In genomic region chr2:25673170-25674002, GRCh38 we compare ENCODE assay signal across 1 cellular context.
TF ChIP-seq lines count a peak whose summit lies in the region.

Gene DTNB (minus strand): TSS chr2:25673577. CDS start chr2:25652660, 20,917 bp downstream.

TF ChIP-seq in HepG2, 621 proteins besides CTCF, POLR2A, EP300 and RAD21 (continued from another document):
- TF ChIP-seq ZNF512B (CRISPR knock-in tag; IDR thresholded peaks at IDR 0.05; ENCODE audit: borderline replicate concordance) (peak; percentile 70; the same call in 1 of the 2 replicates), MBD4 (IDR thresholded peaks at IDR 0.05; ENCODE audit: borderline replicate concordance, low read length) (no peak), MXD4 (CRISPR knock-in tag; IDR thresholded peaks at IDR 0.05) (peak; percentile 24; the same call in 1 of the 2 replicates), ZNF816 (CRISPR knock-in tag; IDR thresholded peaks at IDR 0.05; ENCODE audit: borderline replicate concordance) (0 out of 2 replicates have a peak, but pooled peaks have one; percentile 30), ZNF552 (CRISPR knock-in tag; IDR thresholded peaks at IDR 0.05; ENCODE audit: borderline replicate concordance) (peak; percentile 88), NFAT5 (CRISPR knock-in tag; IDR thresholded peaks at IDR 0.05) (0 out of 2 replicates have a peak, but pooled peaks have one; percentile 33), ZFX (CRISPR knock-in tag; IDR thresholded peaks at IDR 0.05; ENCODE audit: low read depth) (peak; percentile 79), AKAP8 (CRISPR knock-in tag; IDR thresholded peaks at IDR 0.05) (0 out of 2 replicates have a peak, but pooled peaks have one; percentile 26), SMAD3 (CRISPR knock-in tag; IDR thresholded peaks at IDR 0.05) (0 out of 2 replicates have a peak, but pooled peaks have one; percentile 12), ZNF10 (CRISPR knock-in tag; IDR thresholded peaks at IDR 0.05; ENCODE audit: borderline replicate concordance, low read depth) (no peak), ZNF574 (CRISPR knock-in tag; IDR thresholded peaks at IDR 0.05) (peak; percentile 56), SP5 (CRISPR knock-in tag; IDR thresholded peaks at IDR 0.05; ENCODE audit: borderline replicate concordance, low read depth) (peak; percentile 50; the same call in 1 of the 2 replicates), ZNF724P (CRISPR knock-in tag; IDR thresholded peaks at IDR 0.05; ENCODE audit: borderline replicate concordance) (peak; percentile 63; the same call in 1 of the 2 replicates), RNF219 (CRISPR knock-in tag; IDR thresholded peaks at IDR 0.05) (peak; percentile 68; the same call in 1 of the 2 replicates), PLSCR1 (CRISPR knock-in tag; IDR thresholded peaks at IDR 0.05; ENCODE audit: borderline replicate concordance) (no peak; the same call in 1 of the 2 replicates), ETV6 (CRISPR knock-in tag; conservative IDR thresholded peaks at IDR 0.05) (peak; percentile 58; the same call in 1 of the 2 replicates), ZNF597 (CRISPR knock-in tag; IDR thresholded peaks at IDR 0.05) (no peak), ZSCAN5A (CRISPR knock-in tag; IDR thresholded peaks at IDR 0.05; ENCODE audit: borderline replicate concordance) (peak; percentile 24; the same call in 1 of the 2 replicates), BATF2 (CRISPR knock-in tag; IDR thresholded peaks at IDR 0.05) (peak; percentile 69; the same call in 1 of the 2 replicates), ZSCAN21 (CRISPR knock-in tag; IDR thresholded peaks at IDR 0.05; ENCODE audit: borderline replicate concordance) (peak; percentile 63; the same call in 1 of the 2 replicates), KAT7 (CRISPR knock-in tag; IDR thresholded peaks at IDR 0.05; ENCODE audit: borderline replicate concordance) (no peak), FOXC1 (CRISPR knock-in tag; IDR thresholded peaks at IDR 0.05; ENCODE audit: borderline replicate concordance) (peak; percentile 7; the same call in 1 of the 2 replicates), SP140L (CRISPR knock-in tag; IDR thresholded peaks at IDR 0.05; ENCODE audit: borderline replicate concordance) (no peak), BCL3 (CRISPR knock-in tag; IDR thresholded peaks at IDR 0.05) (peak; percentile 86), RXRA (CRISPR knock-in tag; IDR thresholded peaks at IDR 0.05) (peak; percentile 71), RNF2 (conservative IDR thresholded peaks at IDR 0.05; ENCODE audit: low read depth) (peak; percentile 97), KDM5B (CRISPR knock-in tag; IDR thresholded peaks at IDR 0.05; ENCODE audit: borderline replicate concordance) (peak; percentile 79; the same call in 1 of the 2 replicates), ZNF792 (CRISPR knock-in tag; IDR thresholded peaks at IDR 0.05) (peak; percentile 64), NR2F1 (CRISPR knock-in tag; IDR thresholded peaks at IDR 0.05) (peak in 1 of 2 experiments; percentile 40; a peak in 1 of 4 replicates), ZNF225 (CRISPR knock-in tag; IDR thresholded peaks at IDR 0.05) (peak; percentile 41; the same call in 1 of the 2 replicates)
